Comparison of ENCODE assay signal across 1 cellular context in the genomic region with DNA sequence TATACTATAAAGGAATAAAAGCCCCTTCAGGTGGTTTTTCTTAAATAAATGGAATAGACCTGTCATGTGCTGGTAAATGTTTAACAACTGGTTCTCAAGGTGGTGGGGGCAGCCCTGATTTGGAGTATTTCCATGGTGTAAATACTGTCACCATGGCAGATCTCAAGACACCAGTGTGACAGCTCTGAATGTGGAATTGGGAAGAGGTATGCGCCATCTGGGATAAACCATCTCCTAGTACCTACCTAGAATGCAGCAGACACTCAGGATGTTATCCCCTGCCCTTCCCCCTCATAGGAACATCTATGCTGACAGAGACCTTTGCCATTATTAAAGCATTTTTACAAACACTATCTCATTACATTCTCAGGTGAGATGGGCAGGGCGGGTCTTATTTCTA.
TF ChIP-seq lines count a peak whose summit lies in the region.

No MANE protein-coding gene starts in this region.

TF ChIP-seq in HepG2, 621 proteins besides CTCF, POLR2A, EP300 and RAD21:
- TF ChIP-seq PRMT3 (CRISPR knock-in tag; IDR thresholded peaks at IDR 0.05; ENCODE audit: borderline replicate concordance, low read depth) (no peak), BRCA1 (CRISPR knock-in tag; IDR thresholded peaks at IDR 0.05) (no peak), ZBTB3 (CRISPR knock-in tag; IDR thresholded peaks at IDR 0.05; ENCODE audit: borderline replicate concordance, low read depth) (no peak), ATF5 (CRISPR knock-in tag; IDR thresholded peaks at IDR 0.05; ENCODE audit: low read depth) (no peak), NR3C1 (CRISPR knock-in tag; IDR thresholded peaks at IDR 0.05) (no peak), AGO2 (optimal IDR thresholded peaks at IDR 0.05; ENCODE audit: low read depth, low read length) (no peak), ZNF564 (CRISPR knock-in tag; IDR thresholded peaks at IDR 0.05) (no peak), ZFP36L2 (CRISPR knock-in tag; IDR thresholded peaks at IDR 0.05) (no peak), SP1 (IDR thresholded peaks at IDR 0.05) (no peak), SP1 (CRISPR knock-in tag; IDR thresholded peaks at IDR 0.05) (no peak), ZNF17 (CRISPR knock-in tag; IDR thresholded peaks at IDR 0.05) (no peak), ZSCAN20 (CRISPR knock-in tag; IDR thresholded peaks at IDR 0.05; ENCODE audit: borderline replicate concordance) (no peak), ZNF775 (CRISPR knock-in tag; IDR thresholded peaks at IDR 0.05; ENCODE audit: borderline replicate concordance) (no peak)
- TF ChIP-seq, protein P1, sequence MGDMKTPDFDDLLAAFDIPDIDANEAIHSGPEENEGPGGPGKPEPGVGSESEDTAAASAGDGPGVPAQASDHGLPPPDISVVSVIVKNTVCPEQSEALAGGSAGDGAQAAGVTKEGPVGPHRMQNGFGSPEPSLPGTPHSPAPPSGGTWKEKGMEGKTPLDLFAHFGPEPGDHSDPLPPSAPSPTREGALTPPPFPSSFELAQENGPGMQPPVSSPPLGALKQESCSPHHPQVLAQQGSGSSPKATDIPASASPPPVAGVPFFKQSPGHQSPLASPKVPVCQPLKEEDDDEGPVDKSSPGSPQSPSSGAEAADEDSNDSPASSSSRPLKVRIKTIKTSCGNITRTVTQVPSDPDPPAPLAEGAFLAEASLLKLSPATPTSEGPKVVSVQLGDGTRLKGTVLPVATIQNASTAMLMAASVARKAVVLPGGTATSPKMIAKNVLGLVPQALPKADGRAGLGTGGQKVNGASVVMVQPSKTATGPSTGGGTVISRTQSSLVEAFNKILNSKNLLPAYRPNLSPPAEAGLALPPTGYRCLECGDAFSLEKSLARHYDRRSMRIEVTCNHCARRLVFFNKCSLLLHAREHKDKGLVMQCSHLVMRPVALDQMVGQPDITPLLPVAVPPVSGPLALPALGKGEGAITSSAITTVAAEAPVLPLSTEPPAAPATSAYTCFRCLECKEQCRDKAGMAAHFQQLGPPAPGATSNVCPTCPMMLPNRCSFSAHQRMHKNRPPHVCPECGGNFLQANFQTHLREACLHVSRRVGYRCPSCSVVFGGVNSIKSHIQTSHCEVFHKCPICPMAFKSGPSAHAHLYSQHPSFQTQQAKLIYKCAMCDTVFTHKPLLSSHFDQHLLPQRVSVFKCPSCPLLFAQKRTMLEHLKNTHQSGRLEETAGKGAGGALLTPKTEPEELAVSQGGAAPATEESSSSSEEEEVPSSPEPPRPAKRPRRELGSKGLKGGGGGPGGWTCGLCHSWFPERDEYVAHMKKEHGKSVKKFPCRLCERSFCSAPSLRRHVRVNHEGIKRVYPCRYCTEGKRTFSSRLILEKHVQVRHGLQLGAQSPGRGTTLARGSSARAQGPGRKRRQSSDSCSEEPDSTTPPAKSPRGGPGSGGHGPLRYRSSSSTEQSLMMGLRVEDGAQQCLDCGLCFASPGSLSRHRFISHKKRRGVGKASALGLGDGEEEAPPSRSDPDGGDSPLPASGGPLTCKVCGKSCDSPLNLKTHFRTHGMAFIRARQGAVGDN (CRISPR knock-in tag; IDR thresholded peaks at IDR 0.05): no peak
- TF ChIP-seq, protein P2, sequence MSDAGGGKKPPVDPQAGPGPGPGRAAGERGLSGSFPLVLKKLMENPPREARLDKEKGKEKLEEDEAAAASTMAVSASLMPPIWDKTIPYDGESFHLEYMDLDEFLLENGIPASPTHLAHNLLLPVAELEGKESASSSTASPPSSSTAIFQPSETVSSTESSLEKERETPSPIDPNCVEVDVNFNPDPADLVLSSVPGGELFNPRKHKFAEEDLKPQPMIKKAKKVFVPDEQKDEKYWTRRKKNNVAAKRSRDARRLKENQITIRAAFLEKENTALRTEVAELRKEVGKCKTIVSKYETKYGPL (CRISPR knock-in tag; IDR thresholded peaks at IDR 0.05): no peak
- TF ChIP-seq, protein P3, sequence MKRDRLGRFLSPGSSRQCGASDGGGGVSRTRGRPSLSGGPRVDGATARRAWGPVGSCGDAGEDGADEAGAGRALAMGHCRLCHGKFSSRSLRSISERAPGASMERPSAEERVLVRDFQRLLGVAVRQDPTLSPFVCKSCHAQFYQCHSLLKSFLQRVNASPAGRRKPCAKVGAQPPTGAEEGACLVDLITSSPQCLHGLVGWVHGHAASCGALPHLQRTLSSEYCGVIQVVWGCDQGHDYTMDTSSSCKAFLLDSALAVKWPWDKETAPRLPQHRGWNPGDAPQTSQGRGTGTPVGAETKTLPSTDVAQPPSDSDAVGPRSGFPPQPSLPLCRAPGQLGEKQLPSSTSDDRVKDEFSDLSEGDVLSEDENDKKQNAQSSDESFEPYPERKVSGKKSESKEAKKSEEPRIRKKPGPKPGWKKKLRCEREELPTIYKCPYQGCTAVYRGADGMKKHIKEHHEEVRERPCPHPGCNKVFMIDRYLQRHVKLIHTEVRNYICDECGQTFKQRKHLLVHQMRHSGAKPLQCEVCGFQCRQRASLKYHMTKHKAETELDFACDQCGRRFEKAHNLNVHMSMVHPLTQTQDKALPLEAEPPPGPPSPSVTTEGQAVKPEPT (CRISPR knock-in tag; IDR thresholded peaks at IDR 0.05; ENCODE audit: low read depth): no peak
- TF ChIP-seq, protein P4, sequence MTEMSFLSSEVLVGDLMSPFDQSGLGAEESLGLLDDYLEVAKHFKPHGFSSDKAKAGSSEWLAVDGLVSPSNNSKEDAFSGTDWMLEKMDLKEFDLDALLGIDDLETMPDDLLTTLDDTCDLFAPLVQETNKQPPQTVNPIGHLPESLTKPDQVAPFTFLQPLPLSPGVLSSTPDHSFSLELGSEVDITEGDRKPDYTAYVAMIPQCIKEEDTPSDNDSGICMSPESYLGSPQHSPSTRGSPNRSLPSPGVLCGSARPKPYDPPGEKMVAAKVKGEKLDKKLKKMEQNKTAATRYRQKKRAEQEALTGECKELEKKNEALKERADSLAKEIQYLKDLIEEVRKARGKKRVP (CRISPR knock-in tag; IDR thresholded peaks at IDR 0.05): no peak
